In the genomic region with DNA sequence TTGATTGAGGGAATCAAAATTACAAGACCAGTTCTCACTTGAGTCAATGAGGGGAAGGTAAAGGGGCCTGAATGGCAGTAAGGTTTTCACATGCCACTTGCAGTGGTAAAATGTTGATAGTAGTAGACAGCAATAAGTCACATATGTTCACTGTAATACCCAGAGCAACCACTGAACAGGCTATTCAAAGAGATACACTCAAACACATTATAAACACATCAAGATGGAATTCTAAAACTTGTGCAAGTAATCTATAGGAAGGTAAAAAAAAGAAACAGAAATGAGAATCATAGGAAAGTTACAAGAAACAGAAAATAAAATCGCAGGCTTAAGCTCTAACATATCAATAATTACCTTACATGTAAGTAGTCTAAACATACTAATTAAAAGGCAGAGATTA, we compare ENCODE assay signal across 24 cellular contexts.
DNase-seq lines count a peak whose midpoint lies in the region; ATAC-seq, FAIRE-seq and TF ChIP-seq lines count a peak whose summit lies in the region.
"Had no signal": no experiment of that assay in that cellular context is flagged by ENCODE, and none has a peak within 500 bp of the region (broad histone marks: within the 10 kb centered on the region; RNA-seq: fewer than 3 reads in every experiment).

No MANE protein-coding gene starts in this region.

- H3K27me3 Mint-ChIP-seq in stimulated activated naive B cell treated with anti-CD40 and anti-IgM and Interleukin-4, amounts not matched to agents 10 μg/mL and 1 μg/mL and 100 μg/mL, for 72 hours = peaks cover 0 to 7% of the 10 kb centered on the region in 2 donors
- H3K27me3 Mint-ChIP-seq: activated naive CD8-positive, alpha-beta T cell treated with anti-CD3 and anti-CD28 coated beads for 36 hours had no signal

- H3K4me2 ChIP-seq in OCI-LY3 (ENCODE audit: low read length) = 0 out of 2 replicates have a peak overlapping the region, but pooled peaks have one; percentile 5

- peaks cover 39 to 61% of the 10 kb centered on the region in 2 donors for H3K4me1 Mint-ChIP-seq in stimulated activated naive B cell treated with anti-CD40 and anti-IgM and Interleukin-4, amounts not matched to agents 10 μg/mL and 1 μg/mL and 100 μg/mL, for 72 hours
- H3K4me1 Mint-ChIP-seq: activated naive CD8-positive, alpha-beta T cell treated with anti-CD3 and anti-CD28 coated beads for 36 hours had no signal

- H3K79me2 ChIP-seq in OCI-LY3 (ENCODE audit: low read length) = no peaks in the 10 kb centered on the region

- H3K27me3 ChIP-seq in OCI-LY3 (ENCODE audit: low read depth, low read length) (peaks cover 15% of the 10 kb centered on the region), bronchial epithelial cell (ENCODE audit: control insufficient read depth, insufficient read depth, low read length) (no peaks in the 10 kb centered on the region)
- H3K27me3 ChIP-seq: ascending aorta, BLaER1, heart right ventricle had no signal

- H3K9ac ChIP-seq in OCI-LY3 (ENCODE audit: low read length) = no peak overlapping the region
- H3K9ac ChIP-seq: BLaER1, GM23248 had no signal

- no peak overlapping the region for H3K27ac ChIP-seq in OCI-LY3 (ENCODE audit: low read length)
- H3K27ac ChIP-seq: ascending aorta, BLaER1, epithelial cell of prostate, GM23248, heart right ventricle, psoas muscle had no signal

- peak overlapping the region; percentile 11 for H3K27ac Mint-ChIP-seq in stimulated activated naive B cell treated with anti-CD40 and anti-IgM and Interleukin-4, amounts not matched to agents 10 μg/mL and 1 μg/mL and 100 μg/mL, for 72 hours
- H3K27ac Mint-ChIP-seq: activated CD4-positive, alpha-beta memory T cell treated with anti-CD3 and anti-CD28 coated beads for 36 hours; activated naive CD8-positive, alpha-beta T cell treated with anti-CD3 and anti-CD28 coated beads for 36 hours had no signal

- H3K4me3 Mint-ChIP-seq in stimulated activated naive B cell treated with anti-CD40 and anti-IgM and Interleukin-4, amounts not matched to agents 10 μg/mL and 1 μg/mL and 100 μg/mL, for 72 hours = no peak overlapping the region
- H3K4me3 Mint-ChIP-seq: activated CD4-positive, alpha-beta memory T cell treated with anti-CD3 and anti-CD28 coated beads for 36 hours; activated naive CD8-positive, alpha-beta T cell treated with anti-CD3 and anti-CD28 coated beads for 36 hours had no signal

- ATAC-seq in stimulated activated naive B cell treated with anti-CD40 and anti-IgM and Interleukin-4, amounts not matched to agents 10 μg/mL and 1 μg/mL and 100 μg/mL, for 72 hours (replicated peaks) = peak; percentile 70 to 71
- ATAC-seq in GM21723 (IDR thresholded peaks at IDR 0.05; ENCODE audit: unreplicated experiment) = no peak
- ATAC-seq: activated CD4-positive, CD25-positive, alpha-beta regulatory T cell treated with anti-CD3 and anti-CD28 coated beads, Interleukin-2, amount 50 U/mL, for 24 hours; heart right ventricle; psoas muscle had no signal

- peaks cover 26% of the 10 kb centered on the region for H3K4me1 ChIP-seq in OCI-LY3 (ENCODE audit: low read length)
- H3K4me1 ChIP-seq: ascending aorta, heart right ventricle, psoas muscle had no signal

- peaks cover 10 to 15% of the 10 kb centered on the region in 2 donors for H3K36me3 Mint-ChIP-seq in stimulated activated naive B cell treated with anti-CD40 and anti-IgM and Interleukin-4, amounts not matched to agents 10 μg/mL and 1 μg/mL and 100 μg/mL, for 72 hours
- H3K36me3 Mint-ChIP-seq: activated CD4-positive, alpha-beta memory T cell treated with anti-CD3 and anti-CD28 coated beads for 36 hours; activated naive CD8-positive, alpha-beta T cell treated with anti-CD3 and anti-CD28 coated beads for 36 hours had no signal

- H3K4me3 ChIP-seq in OCI-LY3 (ENCODE audit: low read length) (no peak overlapping the region), bronchial epithelial cell (ENCODE audit: low read depth, low read length) (no peak overlapping the region)
- H3K4me3 ChIP-seq: ascending aorta, BLaER1, GM23248, heart right ventricle, psoas muscle had no signal

- TF ChIP-seq CTCF in OCI-LY3 (IDR thresholded peaks at IDR 0.05; ENCODE audit: low read depth, low read length) (no peak), bronchial epithelial cell (IDR thresholded peaks at IDR 0.05; ENCODE audit: insufficient read depth, low read length, severe bottlenecking) (no peak)

- H3K9me3 ChIP-seq in OCI-LY3 (ENCODE audit: insufficient read depth, low read length) = no peaks in the 10 kb centered on the region
- H3K9me3 ChIP-seq: ascending aorta, BLaER1, heart right ventricle, psoas muscle had no signal

- DNase-seq in DMS53 (lab: John Stamatoyannopoulos, UW) = peak; percentile 21
- DNase-seq in DMS53 treated with DMSO at 0.1 percent for 48 hours (lab: John Stamatoyannopoulos, UW; ENCODE audit: unreplicated experiment) = no peak
- peak; percentile 2 for DNase-seq in bronchial epithelial cell (ENCODE audit: low read depth)
- no peak for DNase-seq in stimulated activated naive B cell treated with anti-CD40 and anti-IgM and Interleukin-4, amounts not matched to agents 10 μg/mL and 1 μg/mL and 100 μg/mL, for 72 hours
- no peak for DNase-seq in activated effector memory CD4-positive, alpha-beta T cell treated with Interleukin-2 at 50 U/mL for 16 hours
- DNase-seq in SK-N-DZ (ENCODE audit: low spot score) = no peak
- DNase-seq: 8988T; activated CD4-positive, alpha-beta memory T cell treated with anti-CD3 and anti-CD28 coated beads for 36 hours; activated naive CD8-positive, alpha-beta T cell treated with anti-CD3 and anti-CD28 coated beads for 36 hours; GM23248; heart right ventricle; mammary epithelial cell; NCI-H1092; NCI-H187; NCI-H2227 treated with DMSO at 0.1 percent for 48 hours; psoas muscle; substantia nigra had no signal

- no peak overlapping the region for H2AFZ ChIP-seq in OCI-LY3 (ENCODE audit: low read depth, low read length)
- H2AFZ ChIP-seq: GM23248 had no signal

- FAIRE-seq in bronchial epithelial cell (lab: Jason Lieb, UNC) = no peak
- FAIRE-seq: GM18507 had no signal

- H3K36me3 ChIP-seq in OCI-LY3 (replicated peaks; ENCODE audit: low read depth, low read length) (no peaks in the 10 kb centered on the region), bronchial epithelial cell (ENCODE audit: control insufficient read depth, insufficient read depth, low read length) (no peaks in the 10 kb centered on the region)
- H3K36me3 ChIP-seq: ascending aorta, BLaER1, heart right ventricle had no signal

- H4K20me1 ChIP-seq in OCI-LY3 (ENCODE audit: insufficient read depth, low read length) = no peaks in the 10 kb centered on the region
- H4K20me1 ChIP-seq: BLaER1 had no signal

- peaks cover 12 to 16% of the 10 kb centered on the region in 2 donors for H3K9me3 Mint-ChIP-seq in stimulated activated naive B cell treated with anti-CD40 and anti-IgM and Interleukin-4, amounts not matched to agents 10 μg/mL and 1 μg/mL and 100 μg/mL, for 72 hours
- H3K9me3 Mint-ChIP-seq: activated CD4-positive, alpha-beta memory T cell treated with anti-CD3 and anti-CD28 coated beads for 36 hours had no signal

Comparison
In these comparisons a context has a peak if more than half of its experiments do, and no peak if none do; other contexts are left out.
1. DNase-seq: peak in DMS53 (single experiment) and bronchial epithelial cell (single experiment); none in DMS53 treated with DMSO at 0.1 percent for 48 hours (single experiment), stimulated activated naive B cell treated with anti-CD40 and anti-IgM and Interleukin-4, amounts not matched to agents 10 μg/mL and 1 μg/mL and 100 μg/mL, for 72 hours (single experiment), activated effector memory CD4-positive, alpha-beta T cell treated with Interleukin-2 at 50 U/mL for 16 hours (single experiment) and SK-N-DZ (single experiment).